ENCODE assay signal across 1 cellular context in the genomic region with DNA sequence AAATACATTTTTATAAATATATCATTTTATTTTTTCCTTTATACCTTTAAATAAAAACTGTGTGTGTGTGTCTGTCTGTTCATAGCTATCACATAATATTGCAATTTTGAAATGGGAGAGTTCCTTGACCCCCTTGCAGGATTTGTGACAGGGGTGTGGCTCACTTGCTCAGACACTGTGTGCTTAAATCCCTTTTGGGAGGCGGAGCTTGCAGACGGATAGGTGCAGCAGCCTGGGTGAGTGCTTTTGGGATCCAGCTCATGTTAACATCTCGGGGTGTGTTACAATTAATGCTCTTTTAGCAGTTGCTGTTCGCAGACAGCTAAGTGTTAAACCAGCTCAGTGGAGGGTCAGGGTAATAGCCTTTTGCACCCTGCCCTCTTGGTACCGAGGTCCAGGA.
TF ChIP-seq lines count a peak whose summit lies in the region.

No MANE protein-coding gene starts in this region.

TF ChIP-seq in GM23338, 12 proteins besides CTCF, POLR2A, EP300 and RAD21 (continued from another document):
- TF ChIP-seq, protein P1, sequence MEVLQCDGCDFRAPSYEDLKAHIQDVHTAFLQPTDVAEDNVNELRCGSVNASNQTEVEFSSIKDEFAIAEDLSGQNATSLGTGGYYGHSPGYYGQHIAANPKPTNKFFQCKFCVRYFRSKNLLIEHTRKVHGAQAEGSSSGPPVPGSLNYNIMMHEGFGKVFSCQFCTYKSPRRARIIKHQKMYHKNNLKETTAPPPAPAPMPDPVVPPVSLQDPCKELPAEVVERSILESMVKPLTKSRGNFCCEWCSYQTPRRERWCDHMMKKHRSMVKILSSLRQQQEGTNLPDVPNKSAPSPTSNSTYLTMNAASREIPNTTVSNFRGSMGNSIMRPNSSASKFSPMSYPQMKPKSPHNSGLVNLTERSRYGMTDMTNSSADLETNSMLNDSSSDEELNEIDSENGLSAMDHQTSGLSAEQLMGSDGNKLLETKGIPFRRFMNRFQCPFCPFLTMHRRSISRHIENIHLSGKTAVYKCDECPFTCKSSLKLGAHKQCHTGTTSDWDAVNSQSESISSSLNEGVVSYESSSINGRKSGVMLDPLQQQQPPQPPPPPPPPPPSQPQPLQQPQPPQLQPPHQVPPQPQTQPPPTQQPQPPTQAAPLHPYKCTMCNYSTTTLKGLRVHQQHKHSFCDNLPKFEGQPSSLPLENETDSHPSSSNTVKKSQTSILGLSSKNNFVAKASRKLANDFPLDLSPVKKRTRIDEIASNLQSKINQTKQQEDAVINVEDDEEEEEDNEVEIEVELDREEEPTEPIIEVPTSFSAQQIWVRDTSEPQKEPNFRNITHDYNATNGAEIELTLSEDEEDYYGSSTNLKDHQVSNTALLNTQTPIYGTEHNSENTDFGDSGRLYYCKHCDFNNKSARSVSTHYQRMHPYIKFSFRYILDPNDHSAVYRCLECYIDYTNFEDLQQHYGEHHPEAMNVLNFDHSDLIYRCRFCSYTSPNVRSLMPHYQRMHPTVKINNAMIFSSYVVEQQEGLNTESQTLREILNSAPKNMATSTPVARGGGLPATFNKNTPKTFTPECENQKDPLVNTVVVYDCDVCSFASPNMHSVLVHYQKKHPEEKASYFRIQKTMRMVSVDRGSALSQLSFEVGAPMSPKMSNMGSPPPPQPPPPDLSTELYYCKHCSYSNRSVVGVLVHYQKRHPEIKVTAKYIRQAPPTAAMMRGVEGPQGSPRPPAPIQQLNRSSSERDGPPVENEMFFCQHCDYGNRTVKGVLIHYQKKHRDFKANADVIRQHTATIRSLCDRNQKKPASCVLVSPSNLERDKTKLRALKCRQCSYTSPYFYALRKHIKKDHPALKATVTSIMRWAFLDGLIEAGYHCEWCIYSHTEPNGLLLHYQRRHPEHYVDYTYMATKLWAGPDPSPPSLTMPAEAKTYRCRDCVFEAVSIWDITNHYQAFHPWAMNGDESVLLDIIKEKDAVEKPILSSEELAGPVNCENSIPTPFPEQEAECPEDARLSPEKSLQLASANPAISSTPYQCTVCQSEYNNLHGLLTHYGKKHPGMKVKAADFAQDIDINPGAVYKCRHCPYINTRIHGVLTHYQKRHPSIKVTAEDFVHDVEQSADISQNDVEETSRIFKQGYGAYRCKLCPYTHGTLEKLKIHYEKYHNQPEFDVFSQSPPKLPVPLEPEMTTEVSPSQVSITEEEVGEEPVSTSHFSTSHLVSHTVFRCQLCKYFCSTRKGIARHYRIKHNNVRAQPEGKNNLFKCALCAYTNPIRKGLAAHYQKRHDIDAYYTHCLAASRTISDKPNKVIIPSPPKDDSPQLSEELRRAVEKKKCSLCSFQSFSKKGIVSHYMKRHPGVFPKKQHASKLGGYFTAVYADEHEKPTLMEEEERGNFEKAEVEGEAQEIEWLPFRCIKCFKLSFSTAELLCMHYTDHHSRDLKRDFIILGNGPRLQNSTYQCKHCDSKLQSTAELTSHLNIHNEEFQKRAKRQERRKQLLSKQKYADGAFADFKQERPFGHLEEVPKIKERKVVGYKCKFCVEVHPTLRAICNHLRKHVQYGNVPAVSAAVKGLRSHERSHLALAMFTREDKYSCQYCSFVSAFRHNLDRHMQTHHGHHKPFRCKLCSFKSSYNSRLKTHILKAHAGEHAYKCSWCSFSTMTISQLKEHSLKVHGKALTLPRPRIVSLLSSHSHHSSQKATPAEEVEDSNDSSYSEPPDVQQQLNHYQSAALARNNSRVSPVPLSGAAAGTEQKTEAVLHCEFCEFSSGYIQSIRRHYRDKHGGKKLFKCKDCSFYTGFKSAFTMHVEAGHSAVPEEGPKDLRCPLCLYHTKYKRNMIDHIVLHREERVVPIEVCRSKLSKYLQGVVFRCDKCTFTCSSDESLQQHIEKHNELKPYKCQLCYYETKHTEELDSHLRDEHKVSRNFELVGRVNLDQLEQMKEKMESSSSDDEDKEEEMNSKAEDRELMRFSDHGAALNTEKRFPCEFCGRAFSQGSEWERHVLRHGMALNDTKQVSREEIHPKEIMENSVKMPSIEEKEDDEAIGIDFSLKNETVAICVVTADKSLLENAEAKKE (CRISPR knock-in tag; IDR thresholded peaks at IDR 0.05): no peak
- TF ChIP-seq STAT1 (IDR thresholded peaks at IDR 0.05; ENCODE audit: unreplicated experiment): no peak
- no peak for TF ChIP-seq CREB1 (CRISPR knock-in tag; IDR thresholded peaks at IDR 0.05; ENCODE audit: low read depth)
- no peak for TF ChIP-seq NANOG (IDR thresholded peaks at IDR 0.05; ENCODE audit: borderline replicate concordance)
- no peak for TF ChIP-seq JUNB (IDR thresholded peaks at IDR 0.05; ENCODE audit: unreplicated experiment)
